Comparison of ENCODE assay signal across 8 cellular contexts in genomic region chr11:76768091-76769047, GRCh38. TPM values are rescaled to one million over a fixed set of nuclear protein-coding genes. Genes with fewer than 3 reads are reported as not detected.
DNase-seq lines count a peak whose midpoint lies in the region; ATAC-seq, FAIRE-seq and TF ChIP-seq lines count a peak whose summit lies in the region.

No MANE protein-coding gene starts in this region.

- peak; percentile 73 to 84 for DNase-seq in SJCRH30
- peak in 1 of 6 donors; percentile 43 for DNase-seq in pancreas

- intact Hi-C loops in pancreas (cut with DNase I) = no loop called here

- H3K9ac ChIP-seq in HUES48 (ENCODE audit: low read depth, low read length) = no peak overlapping the region

- no peak for TF ChIP-seq POLR2A in GM18505 (IDR thresholded peaks at IDR 0.05; ENCODE audit: borderline replicate concordance, extremely low read depth, insufficient read depth, insufficient read length)

- H3K27ac ChIP-seq in ACC112 (ENCODE audit: low read depth, low read length) = peak overlapping the region; percentile 94; the same call in 1 of the 2 replicates
- peak overlapping the region; percentile 23 for H3K27ac ChIP-seq in HUES48 (ENCODE audit: low read depth, low read length)
- peak overlapping the region; percentile 24; the same call in 1 of the 2 replicates for H3K27ac ChIP-seq in SJCRH30
- H3K27ac ChIP-seq in esophagus (ENCODE audit: low read depth in 2 of 2, low read length in 1 of 2) = peak overlapping the region; percentile 79 to 82
- no peak overlapping the region for H3K27ac ChIP-seq in pancreas

- 21 to 22% methylated on average over 9 of the region's 9 CpGs for WGBS in esophagus, 2 donors
- WGBS in pancreas, 2 donors = 50 to 51% methylated on average over 9 of the region's 9 CpGs

- H3K4me3 ChIP-seq in ACC112 (ENCODE audit: low read depth, low read length) (no peak overlapping the region), HUES48 (ENCODE audit: low read depth, low read length) (no peak overlapping the region), SJCRH30 (no peak overlapping the region), esophagus (ENCODE audit: low read depth in 1 of 2, low read length in 2 of 2) (no peak overlapping the region), pancreas (no peak overlapping the region)

- no peak overlapping the region for H2AFZ ChIP-seq in ACC112 (ENCODE audit: low read length, unreplicated experiment)

- H3K27me3 ChIP-seq in ACC112 (ENCODE audit: insufficient read depth, low read length) (no peaks in the 10 kb centered on the region), HUES48 (ENCODE audit: control insufficient read depth, insufficient read depth, low read length) (no peaks in the 10 kb centered on the region), SJCRH30 (no peaks in the 10 kb centered on the region), esophagus (ENCODE audit: control insufficient read depth in 1 of 2, insufficient read depth in 2 of 2, low read length in 2 of 2) (no peaks in the 10 kb centered on the region), pancreas (no peaks in the 10 kb centered on the region)

- H3K79me2 ChIP-seq in ACC112 (ENCODE audit: control insufficient read depth, insufficient read depth, low read length, unreplicated experiment) = no peaks in the 10 kb centered on the region

- peaks cover 54% of the 10 kb centered on the region for H3K4me1 ChIP-seq in ACC112 (ENCODE audit: control insufficient read depth, insufficient read depth, low read length, unreplicated experiment)
- H3K4me1 ChIP-seq in HUES48 (ENCODE audit: control insufficient read depth, insufficient read depth, low read length) = peaks cover 41% of the 10 kb centered on the region
- peaks cover 39% of the 10 kb centered on the region for H3K4me1 ChIP-seq in SJCRH30
- peaks cover 8 to 56% of the 10 kb centered on the region in 2 donors for H3K4me1 ChIP-seq in esophagus (ENCODE audit: control insufficient read depth in 2 of 2, insufficient read depth in 2 of 2, low read length in 1 of 2)
- H3K4me1 ChIP-seq in pancreas = peaks cover 0 to 16% (median 0%) of the 10 kb centered on the region in 3 donors

- peak; percentile 3 to 35 (median 30) for ATAC-seq in pancreas
- no peak for ATAC-seq in GM18505 (IDR thresholded peaks at IDR 0.05; ENCODE audit: unreplicated experiment)
- ATAC-seq in HG02938 (IDR thresholded peaks at IDR 0.05; ENCODE audit: unreplicated experiment) = no peak
- no peak for ATAC-seq in activated CD4-positive, CD25-positive, alpha-beta regulatory T cell treated with anti-CD3 and anti-CD28 coated beads, Interleukin-2, amount 50 U/mL, for 24 hours

- no peak for FAIRE-seq in pancreas (lab: Jason Lieb, UNC)

- TF ChIP-seq CTCF in pancreas (IDR thresholded peaks at IDR 0.05) = no peak

- H3K36me3 ChIP-seq in ACC112 (ENCODE audit: insufficient read depth, low read length) = no peaks in the 10 kb centered on the region
- H3K36me3 ChIP-seq in HUES48 (ENCODE audit: control insufficient read depth, insufficient read depth, low read length) = no peaks in the 10 kb centered on the region
- no peaks in the 10 kb centered on the region for H3K36me3 ChIP-seq in SJCRH30
- H3K36me3 ChIP-seq in esophagus (ENCODE audit: control insufficient read depth in 2 of 2, insufficient read depth in 2 of 2, low read length in 1 of 2) = no peaks in the 10 kb centered on the region
- H3K36me3 ChIP-seq in pancreas = no peaks in the 10 kb centered on the region

- H3K9me3 ChIP-seq in HUES48 (ENCODE audit: control insufficient read depth, insufficient read depth, low read length) (no peaks in the 10 kb centered on the region), SJCRH30 (replicated peaks) (no peaks in the 10 kb centered on the region), esophagus (ENCODE audit: control insufficient read depth in 2 of 2, insufficient read depth in 1 of 2, low read depth in 1 of 2, low read length in 1 of 2) (no peaks in the 10 kb centered on the region), pancreas (no peaks in the 10 kb centered on the region)

RNA-seq across cellular contexts. Expression of gene TSKU, which starts 14.8 kb away (rescaled TPM):
- 18.2 and 21.2 TPM in 2 replicates for total RNA-seq in SJCRH30 (2014; rRNA removed; shearing (Covaris generic))
- polyA plus RNA-seq in esophagus (10 to 100 TPM; 23.9 to 34.8 TPM), pancreas (1 to 10 TPM; 2.7 to 5.0 TPM)
- total RNA-seq in pancreas = 10 to 100 TPM in 5 of 6 donors, 1 to 10 TPM in 1; 9.7 to 25.2 (median 12.1) TPM

Comparison
In these comparisons a context has a peak if more than half of its experiments do, and no peak if none do; other contexts are left out.
1. H3K27ac ChIP-seq: peak in ACC112 (single experiment), HUES48 (single experiment), SJCRH30 (single experiment) and esophagus (2 of 2); none in pancreas (0 of 4).
2. ATAC-seq: peak in pancreas (4 of 4); none in GM18505 (single experiment), HG02938 (single experiment) and activated CD4-positive, CD25-positive, alpha-beta regulatory T cell treated with anti-CD3 and anti-CD28 coated beads, Interleukin-2, amount 50 U/mL, for 24 hours (0 of 2).